34 cellular contexts compared by ENCODE assay signal in genomic region chr3:30273304-30274072, GRCh38.
DNase-seq lines count a peak whose midpoint lies in the region; ATAC-seq, FAIRE-seq and TF ChIP-seq lines count a peak whose summit lies in the region.
"Had no signal": no experiment of that assay in that cellular context is flagged by ENCODE, and none has a peak within 500 bp of the region (broad histone marks: within the 10 kb centered on the region; RNA-seq: fewer than 3 reads in every experiment).

No MANE protein-coding gene starts in this region.

- H3K4me3 ChIP-seq in AG10803 (ENCODE audit: low read length) (no peak overlapping the region), astrocyte of the cerebellum (ENCODE audit: low read depth, low read length) (no peak overlapping the region)
- H3K4me3 ChIP-seq: heart left ventricle, MG63, prostate gland, transverse colon had no signal

- TF ChIP-seq POLR2A in H54 (IDR thresholded peaks at IDR 0.05; ENCODE audit: low read depth, low read length), result no peak

- DNase-seq in AG10803 (ENCODE audit: low read depth) (peak; percentile 45), H54 (ENCODE audit: insufficient read length, low spot score) (no peak), astrocyte of the cerebellum (ENCODE audit: low read depth) (peak; percentile 26), kidney tubule cell (ENCODE audit: low spot score) (peak; percentile 30), NCI-H2227 treated with DMSO at 0.1 percent for 48 hours (lab: John Stamatoyannopoulos, UW) (no peak), SKM-1 treated with dmso at 0.1 percent for 144 hours (lab: John Stamatoyannopoulos, UW; ENCODE audit: unreplicated experiment) (no peak), GM20000 (ENCODE audit: low spot score) (no peak)
- DNase-seq: activated CD4-positive, alpha-beta T cell treated with anti-CD3 and anti-CD28 coated beads for 36 hours; activated CD8-positive, alpha-beta memory T cell treated with anti-CD3 and anti-CD28 coated beads, Interleukin-2, amount 50 U/mL, for 48 hours; activated CD8-positive, alpha-beta T cell treated with anti-CD3 and anti-CD28 coated beads for 36 hours; activated naive CD4-positive, alpha-beta T cell treated with anti-CD3 and anti-CD28 coated beads, Interleukin-2, amount 50 U/mL, for 16 hours; amygdala; C1 segment of cervical spinal cord; COR-L47; effector memory CD4-positive, alpha-beta T cell; foreskin keratinocyte; heart left ventricle; KBM-7; MG63; midbrain; naive B cell; NCI-H1105; NCI-H1930; NCI-H226; NCI-H526 treated with DMSO at 0.1 percent for 48 hours; Right ventricle myocardium superior; stimulated activated CD4-positive, alpha-beta T cell treated with anti-CD3 and anti-CD28 coated beads, Interleukin-15, amount 100 ng/mL, for 24 hours; stimulated activated CD4-positive, alpha-beta T cell treated with anti-CD3 and anti-CD28 coated beads, Interleukin-4, amount 100 ng/mL, for 4 hours; transverse colon had no signal

- FAIRE-seq in H54 (lab: Jason Lieb, UNC), result peak; percentile 48
- FAIRE-seq: colon, H1, keratinocyte had no signal

- in situ Hi-C loops in astrocyte of the cerebellum (cut with HindIII; ENCODE audit: low sequenced_read_pairs), result no loop called here

- TF ChIP-seq CTCF in AG10803 (conservative IDR thresholded peaks at IDR 0.05; ENCODE audit: low read length) (no peak), astrocyte of the cerebellum (IDR thresholded peaks at IDR 0.05; ENCODE audit: low read depth, low read length, missing control alignments) (no peak), GM20000 (IDR thresholded peaks at IDR 0.05; ENCODE audit: extremely low read depth, missing control alignments) (no peak)

- ATAC-seq in GM19035 (IDR thresholded peaks at IDR 0.05; ENCODE audit: unreplicated experiment), result no peak
- ATAC-seq: activated CD4-positive, alpha-beta T cell treated with anti-CD3 and anti-CD28 coated beads for 36 hours; activated CD8-positive, alpha-beta T cell treated with anti-CD3 and anti-CD28 coated beads for 36 hours; foreskin keratinocyte; heart left ventricle had no signal

Comparison
In these comparisons a context has a peak if more than half of its experiments do, and no peak if none do; other contexts are left out.
1. DNase-seq: peak in AG10803 (single experiment), astrocyte of the cerebellum (single experiment) and kidney tubule cell (single experiment); none in H54 (single experiment), NCI-H2227 treated with DMSO at 0.1 percent for 48 hours (single experiment), SKM-1 treated with dmso at 0.1 percent for 144 hours (single experiment) and GM20000 (single experiment).